Comparison of ENCODE assay signal across 9 cellular contexts in the genomic region with DNA sequence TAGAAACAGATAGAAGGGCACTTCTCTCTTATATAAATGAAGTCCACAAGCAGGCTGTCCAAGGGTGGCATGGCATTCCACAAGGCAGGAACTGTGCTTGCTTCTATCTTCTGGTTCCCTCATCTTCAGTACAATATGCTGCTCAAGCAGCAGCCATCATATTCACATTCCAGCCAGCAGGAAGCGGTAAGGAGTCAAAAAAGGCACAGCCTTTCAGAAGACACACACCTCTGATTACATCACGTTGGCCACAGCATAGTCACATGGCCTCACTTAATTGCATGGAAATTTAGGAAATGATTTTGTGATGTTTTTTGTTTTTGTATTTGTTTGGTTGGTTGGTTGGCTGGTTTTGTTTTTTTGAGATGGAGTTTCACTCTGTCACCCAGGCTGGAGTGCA. TPM values are rescaled to one million over a fixed set of nuclear protein-coding genes. Genes with fewer than 3 reads are reported as not detected.
A peak's percentile ranks its signal among the peaks of the same experiment; 100 is the strongest.
DNase-seq lines count a peak whose midpoint lies in the region; ATAC-seq and TF ChIP-seq lines count a peak whose summit lies in the region.
"Had no signal": no experiment of that assay in that cellular context is flagged by ENCODE, and none has a peak within 500 bp of the region (broad histone marks: within the 10 kb centered on the region; RNA-seq: fewer than 3 reads in every experiment).

No MANE protein-coding gene starts in this region.

- H3K4me2 ChIP-seq in H9 (ENCODE audit: insufficient read depth, insufficient read length, low read length) (no peak overlapping the region), mesenchymal stem cell (ENCODE audit: low read length, poor library complexity, severe bottlenecking) (no peak overlapping the region)

- H3K4ac ChIP-seq in H9 (ENCODE audit: low read depth, low read length) (no peak overlapping the region), mesenchymal stem cell (ENCODE audit: low read depth in 1 of 2, low read length in 2 of 2) (no peak overlapping the region)

- DNase-seq in H9 (peak; percentile 73), SK-MEL-5 (ENCODE audit: low read depth, low spot score) (peak; percentile 85), mesenchymal stem cell (peak; percentile 52), posterior cingulate gyrus (no peak)
- DNase-seq in activated naive CD4-positive, alpha-beta T cell treated with anti-CD3 and anti-CD28 coated beads, Interleukin-2, amount 50 U/mL, for 72 hours (ENCODE audit: low spot score in 2 of 2): no peak
- DNase-seq: psoas muscle had no signal

- no peaks in the 10 kb centered on the region for H4K20me1 ChIP-seq in H9 (ENCODE audit: control insufficient read depth, insufficient read depth, insufficient read length)

- no peaks in the 10 kb centered on the region for H3K4me1 Mint-ChIP-seq in H9
- H3K4me1 Mint-ChIP-seq: central memory CD8-positive, alpha-beta T cell had no signal

- H2BK15ac ChIP-seq in H9 (ENCODE audit: low read depth, low read length) (no peak overlapping the region), mesenchymal stem cell (ENCODE audit: low read depth, poor library complexity, severe bottlenecking) (no peak overlapping the region)

- H3T11ph ChIP-seq in H9 (ENCODE audit: low read length): no peak overlapping the region

- H3K27me3 ChIP-seq in H9 (ENCODE audit: insufficient read depth, low read length) (no peaks in the 10 kb centered on the region), mesenchymal stem cell (ENCODE audit: control insufficient read depth in 1 of 2, insufficient read depth in 1 of 2, low read length in 2 of 2) (peaks cover 0 to 43% of the 10 kb centered on the region in 2 experiments)

- H3K18ac ChIP-seq in H9 (ENCODE audit: insufficient read length, low read depth, low read length) (no peak overlapping the region), mesenchymal stem cell (ENCODE audit: low read depth in 1 of 2, low read length in 2 of 2) (no peak overlapping the region)

- H3K4me3 Mint-ChIP-seq in H9: no peak overlapping the region
- H3K4me3 Mint-ChIP-seq: central memory CD8-positive, alpha-beta T cell had no signal

- no peak overlapping the region for H3K27ac Mint-ChIP-seq in H9
- H3K27ac Mint-ChIP-seq in activated naive CD4-positive, alpha-beta T cell treated with anti-CD3 and anti-CD28 coated beads, Interleukin-2, amount 50 U/mL, for 72 hours: no peak overlapping the region

- intact Hi-C loops in posterior cingulate gyrus (cut with DNase I): no loop called here

- in situ Hi-C loops in SK-MEL-5 (cut with HindIII; ENCODE audit: low pct_unique_long_range_greater_than_20kb, low sequenced_read_pairs): no loop called here

- H2BK20ac ChIP-seq in H9 (ENCODE audit: low read depth, low read length, poor library complexity, severe bottlenecking): no peak overlapping the region

- ATAC-seq in activated naive CD4-positive, alpha-beta T cell treated with anti-CD3 and anti-CD28 coated beads, Interleukin-2, amount 50 U/mL, for 72 hours: no peak
- no peak for ATAC-seq in HG02763 (IDR thresholded peaks at IDR 0.05; ENCODE audit: unreplicated experiment)
- ATAC-seq: psoas muscle, Right ventricle myocardium inferior had no signal

- no peaks in the 10 kb centered on the region for H3K4me1 ChIP-seq in H9 (ENCODE audit: insufficient read depth, low read length)
- no peaks in the 10 kb centered on the region for H3K4me1 ChIP-seq in mesenchymal stem cell (ENCODE audit: control insufficient read depth, insufficient read depth, low read depth, low read length)
- H3K4me1 ChIP-seq: psoas muscle had no signal

- no peaks in the 10 kb centered on the region for H3K23me2 ChIP-seq in H9 (ENCODE audit: insufficient read length, low read depth, low read length, poor library complexity, severe bottlenecking)

- H3K27ac ChIP-seq in H9 (ENCODE audit: insufficient read length, low read depth, low read length) (no peak overlapping the region), mesenchymal stem cell (ENCODE audit: low read length, poor library complexity, severe bottlenecking) (no peak overlapping the region)
- H3K27ac ChIP-seq: psoas muscle had no signal

- H3K56ac ChIP-seq in H9 (ENCODE audit: insufficient read length, low read depth, low read length): no peak overlapping the region

- H3K9ac ChIP-seq in H9 (ENCODE audit: extremely low read depth, insufficient read length, low read length) (no peak overlapping the region), mesenchymal stem cell (ENCODE audit: low read length) (no peak overlapping the region)

- H3K79me1 ChIP-seq in H9 (ENCODE audit: insufficient read depth, low read depth, low read length, poor library complexity, severe bottlenecking) (no peaks in the 10 kb centered on the region), mesenchymal stem cell (replicated peaks; ENCODE audit: low read length, poor library complexity, severe bottlenecking) (no peaks in the 10 kb centered on the region)

- H4K91ac ChIP-seq in H9 (ENCODE audit: insufficient read length, low read depth, low read length): no peak overlapping the region
- H4K91ac ChIP-seq in mesenchymal stem cell (ENCODE audit: low read length): no peak overlapping the region

- H3K27me3 Mint-ChIP-seq in H9 (ENCODE audit: low read depth): peaks cover 6% of the 10 kb centered on the region

- H4K8ac ChIP-seq in H9 (replicated peaks; ENCODE audit: insufficient read length, low read depth, low read length): no peak overlapping the region
- H4K8ac ChIP-seq in mesenchymal stem cell (ENCODE audit: low read length): no peak overlapping the region

- H3K79me2 ChIP-seq in H9 (ENCODE audit: insufficient read depth, low read length): no peaks in the 10 kb centered on the region

- H3K9me3 Mint-ChIP-seq in H9: peaks cover 71 to 91% of the 10 kb centered on the region in 2 experiments
- no peaks in the 10 kb centered on the region for H3K9me3 Mint-ChIP-seq in activated naive CD4-positive, alpha-beta T cell treated with anti-CD3 and anti-CD28 coated beads, Interleukin-2, amount 50 U/mL, for 72 hours
- H3K9me3 Mint-ChIP-seq: central memory CD8-positive, alpha-beta T cell had no signal

- H2AFZ ChIP-seq in H9 (ENCODE audit: low read length) (no peak overlapping the region), mesenchymal stem cell (ENCODE audit: low read depth, low read length) (no peak overlapping the region)

- H2BK5ac ChIP-seq in H9 (ENCODE audit: insufficient read length, low read length) (no peak overlapping the region), mesenchymal stem cell (ENCODE audit: low read depth, low read length, poor library complexity, severe bottlenecking) (no peak overlapping the region)

- H2AK5ac ChIP-seq in H9 (ENCODE audit: insufficient read length, low read length) (no peak overlapping the region), mesenchymal stem cell (ENCODE audit: low read length, severe bottlenecking) (no peak overlapping the region)

- peaks cover 49% of the 10 kb centered on the region for H3K9me3 ChIP-seq in H9 (ENCODE audit: control insufficient read depth, low read depth, low read length)
- no peaks in the 10 kb centered on the region for H3K9me3 ChIP-seq in mesenchymal stem cell (ENCODE audit: control insufficient read depth, low read length)
- H3K9me3 ChIP-seq: psoas muscle had no signal

- no peak overlapping the region for H3K4me3 ChIP-seq in mesenchymal stem cell (ENCODE audit: insufficient read depth in 1 of 2, low read depth in 1 of 2, low read length in 2 of 2)
- H3K4me3 ChIP-seq: psoas muscle had no signal

- no peak overlapping the region for H4K5ac ChIP-seq in H9 (ENCODE audit: insufficient read length, low read depth, low read length)

- H3K14ac ChIP-seq in H9 (ENCODE audit: insufficient read depth, low read length) (no peak overlapping the region), mesenchymal stem cell (ENCODE audit: low read length in 2 of 2) (no peak overlapping the region)

- H3K36me3 ChIP-seq in mesenchymal stem cell (ENCODE audit: control insufficient read depth in 1 of 2, insufficient read depth in 2 of 2, low read depth in 1 of 2, low read length in 2 of 2): no peaks in the 10 kb centered on the region

- H3K23ac ChIP-seq in H9 (ENCODE audit: insufficient read length, low read depth, low read length): no peak overlapping the region
- H3K23ac ChIP-seq in mesenchymal stem cell (ENCODE audit: low read length in 2 of 2): no peak overlapping the region

- H3K36me3 Mint-ChIP-seq in H9 (ENCODE audit: insufficient read depth in 1 of 3, low read depth in 3 of 3): peaks cover 0 to 27% (median 0%) of the 10 kb centered on the region in 3 experiments; a peak in 3 of 7 replicates
- H3K36me3 Mint-ChIP-seq in activated naive CD4-positive, alpha-beta T cell treated with anti-CD3 and anti-CD28 coated beads, Interleukin-2, amount 50 U/mL, for 72 hours: no peaks in the 10 kb centered on the region

- H2BK120ac ChIP-seq in H9 (ENCODE audit: low read depth, low read length, poor library complexity, severe bottlenecking) (no peak overlapping the region), mesenchymal stem cell (ENCODE audit: low read depth, low read length) (no peak overlapping the region)

- TF ChIP-seq CTCF in H9 (conservative IDR thresholded peaks at IDR 0.05): peak; percentile 56; the same call in 2 of the 3 replicates

- no CpG with 5 or more reads among the region's 2 CpGs for WGBS in H9 (ENCODE audit: extremely low coverage, insufficient read length, low lambda C conversion rate)
- 43% methylated on average over 2 of the region's 2 CpGs for WGBS in mesenchymal stem cell

- H2BK12ac ChIP-seq in H9 (ENCODE audit: insufficient read length, low read depth, low read length) (no peak overlapping the region), mesenchymal stem cell (ENCODE audit: low read length in 2 of 2) (no peak overlapping the region)

RNA-seq across cellular contexts. Expression of a gene that starts 19.0 kb away (rescaled TPM):
- total RNA-seq in H9 (2021): not detected in 2 replicates
- not detected in 2 replicates for total RNA-seq in SK-MEL-5 (2014; rRNA removed; shearing (Covaris generic))
- polyA plus RNA-seq in SK-MEL-5 (2015; cell fraction: cytosol; rRNA removed): not detected in 2 replicates
- polyA plus RNA-seq in SK-MEL-5 (2015; cell fraction: nucleus; rRNA removed): not detected in 2 replicates
- not detected for polyA plus RNA-seq in mesenchymal stem cell (2013, experiment 1 of 2)
- polyA plus RNA-seq in mesenchymal stem cell (2013, experiment 2 of 2): not detected
- not detected for total RNA-seq in activated naive CD4-positive, alpha-beta T cell treated with anti-CD3 and anti-CD28 coated beads, Interleukin-2, amount 50 U/mL, for 72 hours

RNA-seq across cellular contexts. Expression of a gene that starts 19.2 kb away (rescaled TPM):
- not detected in 2 replicates for total RNA-seq in H9 (2021)
- not detected in 2 replicates for total RNA-seq in SK-MEL-5 (2014; rRNA removed; shearing (Covaris generic))
- polyA plus RNA-seq in SK-MEL-5 (2015; cell fraction: cytosol; rRNA removed): not detected in 2 replicates
- polyA plus RNA-seq in SK-MEL-5 (2015; cell fraction: nucleus; rRNA removed): not detected in 2 replicates
- not detected for polyA plus RNA-seq in mesenchymal stem cell (2013, experiment 1 of 2)
- polyA plus RNA-seq in mesenchymal stem cell (2013, experiment 2 of 2): not detected
- total RNA-seq in activated naive CD4-positive, alpha-beta T cell treated with anti-CD3 and anti-CD28 coated beads, Interleukin-2, amount 50 U/mL, for 72 hours: not detected
- total RNA-seq: psoas muscle, Right ventricle myocardium inferior had no signal

RNA-seq across cellular contexts. Expression of a gene that starts 20.1 kb away (rescaled TPM):
- 162 and 169 TPM in 2 replicates for total RNA-seq in H9 (2021)
- 120 and 126 TPM in 2 replicates for total RNA-seq in SK-MEL-5 (2014; rRNA removed; shearing (Covaris generic))
- polyA plus RNA-seq in SK-MEL-5 (2015; cell fraction: cytosol; rRNA removed): 528 and 544 TPM in 2 replicates
- polyA plus RNA-seq in SK-MEL-5 (2015; cell fraction: nucleus; rRNA removed): 170 and 210 TPM in 2 replicates
- polyA plus RNA-seq in mesenchymal stem cell (2013, experiment 1 of 2): 291 TPM
- polyA plus RNA-seq in mesenchymal stem cell (2013, experiment 2 of 2): 287 TPM
- total RNA-seq in activated naive CD4-positive, alpha-beta T cell treated with anti-CD3 and anti-CD28 coated beads, Interleukin-2, amount 50 U/mL, for 72 hours: 100 to 1,000 TPM; 108 to 124 TPM

RNA-seq across cellular contexts. Expression of a gene that starts 53.7 kb away (rescaled TPM):
- not detected in 2 replicates for total RNA-seq in H9 (2021)
- total RNA-seq in SK-MEL-5 (2014; rRNA removed; shearing (Covaris generic)): not detected in 2 replicates
- polyA plus RNA-seq in SK-MEL-5 (2015; cell fraction: cytosol; rRNA removed): not detected in 2 replicates
- not detected in 2 replicates for polyA plus RNA-seq in SK-MEL-5 (2015; cell fraction: nucleus; rRNA removed)
- not detected for polyA plus RNA-seq in mesenchymal stem cell (2013, experiment 1 of 2)
- polyA plus RNA-seq in mesenchymal stem cell (2013, experiment 2 of 2): not detected
- total RNA-seq in activated naive CD4-positive, alpha-beta T cell treated with anti-CD3 and anti-CD28 coated beads, Interleukin-2, amount 50 U/mL, for 72 hours: not detected
- total RNA-seq: psoas muscle, Right ventricle myocardium inferior had no signal
- polyA plus RNA-seq: psoas muscle had no signal

Comparison
In these comparisons a context has a peak if more than half of its experiments do, and no peak if none do; other contexts are left out.
1. DNase-seq: peak in H9 (single experiment), SK-MEL-5 (single experiment) and mesenchymal stem cell (single experiment); none in activated naive CD4-positive, alpha-beta T cell treated with anti-CD3 and anti-CD28 coated beads, Interleukin-2, amount 50 U/mL, for 72 hours (0 of 2) and posterior cingulate gyrus (0 of 10).